Comparison of ENCODE assay signal across 1 cellular context in genomic region chr6:2989332-2990178, GRCh38.
TF ChIP-seq lines count a peak whose summit lies in the region.

No MANE protein-coding gene starts in this region.

TF ChIP-seq in HEK293, 187 proteins besides CTCF, POLR2A, EP300 and RAD21 (continued from another document and continues in another):
- TF ChIP-seq ZNF148 (tag by site-specific recombination; IDR thresholded peaks at IDR 0.05; ENCODE audit: borderline replicate concordance), result no peak
- TF ChIP-seq ZFP37 (tag by site-specific recombination; IDR thresholded peaks at IDR 0.05), result no peak
- no peak for TF ChIP-seq YY2 (tag by site-specific recombination; IDR thresholded peaks at IDR 0.05)
- 0 out of 2 replicates have a peak, but pooled peaks have one; percentile 4 for TF ChIP-seq ZNF558 (tag by site-specific recombination; IDR thresholded peaks at IDR 0.05)
- no peak for TF ChIP-seq GLIS2 (tag by site-specific recombination; IDR thresholded peaks at IDR 0.05)
- TF ChIP-seq KLF7 (tag by site-specific recombination; IDR thresholded peaks at IDR 0.05; ENCODE audit: borderline replicate concordance), result no peak
- TF ChIP-seq ZNF747 (tag by site-specific recombination; IDR thresholded peaks at IDR 0.05), result no peak
- no peak for TF ChIP-seq ZNF639 (tag by site-specific recombination; IDR thresholded peaks at IDR 0.05)
- no peak for TF ChIP-seq BCL11B (tag by site-specific recombination; IDR thresholded peaks at IDR 0.05; ENCODE audit: low read depth)
- peak; percentile 89 for TF ChIP-seq IKZF3 (tag by site-specific recombination; IDR thresholded peaks at IDR 0.05)
- TF ChIP-seq ZNF544 (tag by site-specific recombination; IDR thresholded peaks at IDR 0.05), result no peak
- TF ChIP-seq ZBTB10 (tag by site-specific recombination; IDR thresholded peaks at IDR 0.05), result no peak
- TF ChIP-seq ZNF660 (tag by site-specific recombination; IDR thresholded peaks at IDR 0.05), result no peak; the same call in 1 of the 2 replicates
- no peak for TF ChIP-seq KLF8 (tag by site-specific recombination; IDR thresholded peaks at IDR 0.05)
- no peak for TF ChIP-seq ZSCAN30 (tag by site-specific recombination; IDR thresholded peaks at IDR 0.05)
- TF ChIP-seq ZNF654 (tag by site-specific recombination; IDR thresholded peaks at IDR 0.05; ENCODE audit: low read depth), result no peak
- TF ChIP-seq PRDM2 (tag by site-specific recombination; IDR thresholded peaks at IDR 0.05; ENCODE audit: borderline replicate concordance), result no peak
- TF ChIP-seq ZNF350 (tag by site-specific recombination; IDR thresholded peaks at IDR 0.05), result no peak
- no peak for TF ChIP-seq ZNF560 (tag by site-specific recombination; IDR thresholded peaks at IDR 0.05; ENCODE audit: borderline replicate concordance)
- TF ChIP-seq ZFP3 (tag by site-specific recombination; IDR thresholded peaks at IDR 0.05; ENCODE audit: low read depth), result no peak
- TF ChIP-seq ZNF211 (tag by site-specific recombination; IDR thresholded peaks at IDR 0.05; ENCODE audit: low read depth), result no peak
- no peak for TF ChIP-seq KLF10 (tag by site-specific recombination; IDR thresholded peaks at IDR 0.05)
- peak; percentile 58 for TF ChIP-seq SP2 (tag by site-specific recombination; IDR thresholded peaks at IDR 0.05)
- no peak for TF ChIP-seq KLF1 (tag by site-specific recombination; IDR thresholded peaks at IDR 0.05)
- TF ChIP-seq REST (tag by site-specific recombination; IDR thresholded peaks at IDR 0.05), result no peak
- no peak for TF ChIP-seq HOXC10 (CRISPR knock-in tag; IDR thresholded peaks at IDR 0.05)
- TF ChIP-seq KLF9 (tag by site-specific recombination; IDR thresholded peaks at IDR 0.05; ENCODE audit: low read depth), result no peak
- no peak for TF ChIP-seq ZNF664 (tag by site-specific recombination; IDR thresholded peaks at IDR 0.05)
- TF ChIP-seq ZNF658 (tag by site-specific recombination; IDR thresholded peaks at IDR 0.05), result no peak
- TF ChIP-seq SETDB1 (IDR thresholded peaks at IDR 0.05; ENCODE audit: insufficient read length, low read length), result no peak
- peak; percentile 99 for TF ChIP-seq PRDM10 (tag by site-specific recombination; IDR thresholded peaks at IDR 0.05)
- no peak for TF ChIP-seq ZNF624 (tag by site-specific recombination; IDR thresholded peaks at IDR 0.05)
- TF ChIP-seq ZEB2 (tag by site-specific recombination; IDR thresholded peaks at IDR 0.05), result peak; percentile 93
- TF ChIP-seq ZNF549 (tag by site-specific recombination; IDR thresholded peaks at IDR 0.05), result no peak
- TF ChIP-seq ELK4 (IDR thresholded peaks at IDR 0.05; ENCODE audit: borderline replicate concordance, low read depth, low read length), result peak; percentile 100
- no peak for TF ChIP-seq ZSCAN16 (tag by site-specific recombination; IDR thresholded peaks at IDR 0.05)
- TF ChIP-seq ZNF707 (tag by site-specific recombination; IDR thresholded peaks at IDR 0.05), result no peak
- TF ChIP-seq ZNF341 (tag by site-specific recombination; IDR thresholded peaks at IDR 0.05; ENCODE audit: low read depth), result peak; percentile 44; the same call in 1 of the 2 replicates
- TF ChIP-seq HOXA7 (CRISPR knock-in tag; IDR thresholded peaks at IDR 0.05; ENCODE audit: borderline replicate concordance), result no peak
- TF ChIP-seq ZNF202 (tag by site-specific recombination; IDR thresholded peaks at IDR 0.05; ENCODE audit: borderline replicate concordance), result no peak
